In genomic region chr17:13029340-13029739, GRCh38 we compare ENCODE assay signal across 21 cellular contexts. TPM values are rescaled to one million over a fixed set of nuclear protein-coding genes. Genes with fewer than 3 reads are reported as not detected.
DNase-seq lines count a peak whose midpoint lies in the region; ATAC-seq, FAIRE-seq and TF ChIP-seq lines count a peak whose summit lies in the region.
"Had no signal": no experiment of that assay in that cellular context is flagged by ENCODE, and none has a peak within 500 bp of the region (broad histone marks: within the 10 kb centered on the region; RNA-seq: fewer than 3 reads in every experiment).

No MANE protein-coding gene starts in this region.

- H2BK5ac ChIP-seq in H1 (ENCODE audit: low read depth, low read length) (no peak overlapping the region), neuronal stem cell (ENCODE audit: low read length) (no peak overlapping the region)

- CTCF ChIA-PET in H1 (lab: Charles Lee; ENCODE audit: partially characterized antibody), result interaction anchor here (0.5 to 6.2 kb wide), 24 partner anchors 9 to 1529 kb away, joined by 3 to 52 read pairs (median 4); partner anchors contain the start of gene ELAC2

- H3K4me1 Mint-ChIP-seq in GM23338, result peaks cover under 1% of the 10 kb centered on the region; the same call in 2 of the 3 replicates

- FAIRE-seq in H1 (lab: Jason Lieb, UNC) (no peak), HTR-8/SVneo (lab: Jason Lieb, UNC) (no peak)
- FAIRE-seq: GM12891, GM18507 had no signal

- 75% methylated on average over 2 of the region's 2 CpGs; no CpG with 5 or more reads in 1 of the 2 experiments for WGBS in H1 (ENCODE audit: extremely low coverage in 1 of 2, insufficient coverage in 1 of 2, insufficient read length in 1 of 2, insufficient replicate concordance in 2 of 2, low coverage in 1 of 2, low lambda C conversion rate in 2 of 2, missing lambda C conversion rate in 1 of 2), 2 experiments
- no CpG with 5 or more reads among the region's 2 CpGs for whole genome bisulfite sequencing in neuronal stem cell (ENCODE audit: extremely low coverage in 2 of 2, insufficient read length in 2 of 2, insufficient replicate concordance in 1 of 2), 2 donors

- H3K9me3 ChIP-seq in H1 (ENCODE audit: insufficient read depth in 2 of 2, low read depth in 1 of 2, low read length in 1 of 2) (no peaks in the 10 kb centered on the region), neuronal stem cell (replicated peaks in 1 of 2; ENCODE audit: control insufficient read depth in 2 of 2, insufficient read depth in 1 of 2, low read depth in 1 of 2, low read length in 2 of 2) (no peaks in the 10 kb centered on the region)
- H3K9me3 ChIP-seq: BLaER1, Caco-2 had no signal

- H2AFZ ChIP-seq in GM23338, result peak overlapping the region; percentile 28; the same call in 1 of the 2 replicates
- H2AFZ ChIP-seq in H1 (ENCODE audit: low read length), result 0 out of 2 replicates have a peak overlapping the region, but pooled peaks have one; percentile 23
- H2AFZ ChIP-seq in neuronal stem cell (ENCODE audit: low read length), result peak overlapping the region; percentile 41

- ATAC-seq in GM23338, result no peak
- ATAC-seq: CD8-positive, alpha-beta T cell had no signal

- no peak overlapping the region for H4K5ac ChIP-seq in H1 (ENCODE audit: insufficient read length, low read depth, low read length)

- no peaks in the 10 kb centered on the region for H3K27me3 ChIP-seq in GM23338 (ENCODE audit: insufficient read depth)
- H3K27me3 ChIP-seq in H1 (replicated peaks in 1 of 4; ENCODE audit: control insufficient read depth in 3 of 4, extremely low read depth in 1 of 4, insufficient read depth in 3 of 4, low read length in 3 of 4), result no peaks in the 10 kb centered on the region
- no peaks in the 10 kb centered on the region for H3K27me3 ChIP-seq in neuronal stem cell (ENCODE audit: control insufficient read depth in 3 of 3, insufficient read depth in 3 of 3, low read depth in 1 of 3, low read length in 3 of 3)
- H3K27me3 ChIP-seq: BLaER1 had no signal

- no peaks in the 10 kb centered on the region for H3K79me2 ChIP-seq in GM23338 (replicated peaks; ENCODE audit: insufficient read depth)
- H3K79me2 ChIP-seq in H1 (ENCODE audit: control insufficient read depth in 1 of 2, insufficient read depth in 2 of 2, low read length in 2 of 2), result no peaks in the 10 kb centered on the region

- H2BK120ac ChIP-seq in H1 (replicated peaks; ENCODE audit: low read depth, low read length) (no peak overlapping the region), neuronal stem cell (ENCODE audit: low read depth, low read length) (no peak overlapping the region)

- H3K4me1 ChIP-seq in GM23338 (ENCODE audit: insufficient read depth) (no peaks in the 10 kb centered on the region), H1 (replicated peaks in 1 of 4; ENCODE audit: control insufficient read depth in 3 of 4, insufficient read depth in 4 of 4, low read length in 3 of 4) (peaks cover 0 to under 1% (median under 1%) of the 10 kb centered on the region in 4 experiments; a peak in 2 of 7 replicates), neuronal stem cell (ENCODE audit: control insufficient read depth in 2 of 2, insufficient read depth in 1 of 2, low read depth in 1 of 2, low read length in 2 of 2) (peaks cover 0 to 2% of the 10 kb centered on the region in 2 donors)
- H3K4me1 ChIP-seq: BLaER1, Caco-2 had no signal

- H3K9me3 Mint-ChIP-seq in GM23338, result no peaks in the 10 kb centered on the region
- H3K9me3 Mint-ChIP-seq: CD8-positive, alpha-beta T cell had no signal

- no peak for TF ChIP-seq RAD21 in H1 (IDR thresholded peaks at IDR 0.05 in 1 of 2, conservative IDR thresholded peaks at IDR 0.05 in 1 of 2; ENCODE audit: low read depth in 2 of 2, low read length in 2 of 2)

- POLR2A ChIA-PET in H1 (lab: Charles Lee; ENCODE audit: partially characterized antibody), result interaction anchor here (1.6 kb wide), 1 partner anchor 12 kb away, joined by 5 read pairs; the partner anchor contains the start of gene ELAC2

- H3K23me2 ChIP-seq in H1 (ENCODE audit: low read depth, low read length), result peaks cover 4% of the 10 kb centered on the region; the same call in 1 of the 2 replicates

- no peaks in the 10 kb centered on the region for H3K36me3 Mint-ChIP-seq in GM23338 (ENCODE audit: low read depth)
- H3K36me3 Mint-ChIP-seq: CD4-positive, CD25-positive, alpha-beta regulatory T cell; CD8-positive, alpha-beta T cell had no signal

- H2BK20ac ChIP-seq in H1 (ENCODE audit: low read length), result no peak overlapping the region

- H3K14ac ChIP-seq in H1 (ENCODE audit: insufficient read length), result no peak overlapping the region
- H3K14ac ChIP-seq in neuronal stem cell (ENCODE audit: low read length), result no peak overlapping the region

- H3K27ac ChIP-seq in GM23338 (ENCODE audit: low read depth), result no peak overlapping the region
- H3K27ac ChIP-seq in H1 (ENCODE audit: low read depth, low read length), result no peak overlapping the region
- H3K27ac ChIP-seq in neuronal stem cell (replicated peaks; ENCODE audit: low read length), result peak overlapping the region; percentile 52
- H3K27ac ChIP-seq: BLaER1, C4-2B had no signal

- H3K4me2 ChIP-seq in GM23338 (no peak overlapping the region), H1 (ENCODE audit: insufficient read depth in 1 of 2, low read depth in 2 of 2, low read length in 2 of 2) (no peak overlapping the region), neuronal stem cell (ENCODE audit: insufficient read depth, low read length, poor library complexity, severe bottlenecking) (no peak overlapping the region)
- H3K4me2 ChIP-seq: BLaER1 had no signal

- H3K4ac ChIP-seq in H1 (replicated peaks; ENCODE audit: insufficient read length, low read depth, low read length), result no peak overlapping the region
- no peak overlapping the region for H3K4ac ChIP-seq in neuronal stem cell (ENCODE audit: low read length)

- H3K4me3 Mint-ChIP-seq in GM23338, result no peak overlapping the region
- H3K4me3 Mint-ChIP-seq: B cell; CD8-positive, alpha-beta T cell had no signal

- no peak overlapping the region for H3K18ac ChIP-seq in H1 (ENCODE audit: extremely low read depth, low read length)
- H3K18ac ChIP-seq in neuronal stem cell (ENCODE audit: low read length), result no peak overlapping the region

- H2BK12ac ChIP-seq in H1 (ENCODE audit: low read depth, low read length) (no peak overlapping the region), neuronal stem cell (ENCODE audit: low read length) (no peak overlapping the region)

- H3K9ac ChIP-seq in H1 (replicated peaks in 1 of 4; ENCODE audit: extremely low read depth in 1 of 4, low read depth in 3 of 4, low read length in 3 of 4) (no peak overlapping the region), neuronal stem cell (ENCODE audit: low read depth, low read length, poor library complexity) (no peak overlapping the region)
- H3K9ac ChIP-seq: BLaER1 had no signal

- H3K79me1 ChIP-seq in H1 (ENCODE audit: low read depth, low read length) (no peaks in the 10 kb centered on the region), neuronal stem cell (ENCODE audit: low read depth, low read length) (no peaks in the 10 kb centered on the region)

- H4K20me1 ChIP-seq in GM23338 (replicated peaks; ENCODE audit: insufficient read depth), result no peaks in the 10 kb centered on the region
- no peaks in the 10 kb centered on the region for H4K20me1 ChIP-seq in H1 (replicated peaks in 1 of 2; ENCODE audit: control insufficient read depth in 1 of 2, insufficient read depth in 2 of 2, low read length in 2 of 2)
- H4K20me1 ChIP-seq: BLaER1 had no signal

- no peak overlapping the region for H3K56ac ChIP-seq in H1 (replicated peaks; ENCODE audit: insufficient read length, low read depth, low read length)

- H2BK15ac ChIP-seq in H1 (ENCODE audit: low read length) (no peak overlapping the region), neuronal stem cell (ENCODE audit: low read length) (no peak overlapping the region)

- no peaks in the 10 kb centered on the region for H3F3A ChIP-seq in GM23338 (replicated peaks; ENCODE audit: low read depth)

- peaks cover 7% of the 10 kb centered on the region for H3K27me3 Mint-ChIP-seq in GM23338 (ENCODE audit: insufficient read depth, low read depth, poor library complexity)

- peak; percentile 52 for DNase-seq in ELF-1 (ENCODE audit: low read depth, low spot score)
- no peak for DNase-seq in GM23338 (ENCODE audit: low spot score)
- no peak for DNase-seq in H1 (ENCODE audit: low read depth in 1 of 2, low spot score in 2 of 2)
- no peak for DNase-seq in neuronal stem cell (ENCODE audit: low spot score)
- DNase-seq in stimulated activated CD4-positive, alpha-beta T cell treated with anti-CD3 and anti-CD28 coated beads, Interleukin-12 subunit alpha, Interleukin-12 subunit beta, amount 100 ng/mL, for 4 hours, result no peak
- DNase-seq in HTR-8/SVneo (ENCODE audit: insufficient read length, low spot score), result no peak
- DNase-seq: Caco-2; CD4-positive, CD25-positive, alpha-beta regulatory T cell; CD8-positive, alpha-beta T cell; DMS153; DMS79; EL; GF-D8; GOT3; H7; HCEC 1CT had no signal

- TF ChIP-seq POLR2A in H1 (IDR thresholded peaks at IDR 0.05; ENCODE audit: control extremely low read depth in 1 of 2, low read depth in 2 of 2, low read length in 2 of 2), result no peak

- H3K9me2 ChIP-seq in GM23338 (ENCODE audit: insufficient read depth), result no peaks in the 10 kb centered on the region

- no peak overlapping the region for H2AK5ac ChIP-seq in H1 (ENCODE audit: low read depth, low read length)
- H2AK5ac ChIP-seq in neuronal stem cell (ENCODE audit: low read depth, low read length), result no peak overlapping the region

- H4K91ac ChIP-seq in H1 (replicated peaks; ENCODE audit: insufficient read length, low read length), result no peak overlapping the region
- no peak overlapping the region for H4K91ac ChIP-seq in neuronal stem cell (ENCODE audit: low read depth, low read length, poor library complexity)

- H3K36me3 ChIP-seq in GM23338 (ENCODE audit: insufficient read depth), result no peaks in the 10 kb centered on the region
- no peaks in the 10 kb centered on the region for H3K36me3 ChIP-seq in H1 (ENCODE audit: control insufficient read depth in 2 of 4, insufficient read depth in 4 of 4, low read length in 3 of 4)
- no peaks in the 10 kb centered on the region for H3K36me3 ChIP-seq in neuronal stem cell (replicated peaks in 1 of 2; ENCODE audit: control insufficient read depth in 2 of 2, insufficient read depth in 2 of 2, low read length in 2 of 2)
- H3K36me3 ChIP-seq: BLaER1 had no signal

- no peak for TF ChIP-seq CTCF in GM23338 (conservative IDR thresholded peaks at IDR 0.05; ENCODE audit: low read depth in 2 of 2)
- no peak for TF ChIP-seq CTCF in H1 (IDR thresholded peaks at IDR 0.05; ENCODE audit: control extremely low read depth in 1 of 3, insufficient read depth in 1 of 3, low read depth in 1 of 3, low read length in 3 of 3)

- no peak overlapping the region for H4K8ac ChIP-seq in H1 (ENCODE audit: extremely low read depth, insufficient read depth, low read length)
- no peak overlapping the region for H4K8ac ChIP-seq in neuronal stem cell (ENCODE audit: low read depth, low read length)

- H3K23ac ChIP-seq in H1 (ENCODE audit: insufficient read length) (no peak overlapping the region), neuronal stem cell (ENCODE audit: low read depth, low read length, poor library complexity) (no peak overlapping the region)

- no peak overlapping the region for H3K27ac Mint-ChIP-seq in GM23338
- H3K27ac Mint-ChIP-seq: B cell; CD4-positive, CD25-positive, alpha-beta regulatory T cell; CD8-positive, alpha-beta T cell had no signal

- no peak for TF ChIP-seq EP300 in H1 (IDR thresholded peaks at IDR 0.05; ENCODE audit: borderline replicate concordance in 1 of 2, low read depth in 2 of 2, low read length in 2 of 2)

- H3K4me3 ChIP-seq in GM23338, result no peak overlapping the region
- no peak overlapping the region for H3K4me3 ChIP-seq in H1 (ENCODE audit: extremely low read depth in 1 of 4, insufficient read depth in 2 of 4, low read depth in 3 of 4, low read length in 4 of 4)
- no peak overlapping the region for H3K4me3 ChIP-seq in neuronal stem cell (ENCODE audit: low read length in 2 of 2)
- H3K4me3 ChIP-seq: BLaER1 had no signal

RNA-seq across cellular contexts. Expression of gene ELAC2, which starts 11.5 kb away (rescaled TPM):
- total RNA-seq in GM23338 (2014; rRNA removed; shearing (Covaris generic)), result 158 and 203 TPM in 2 replicates
- polyA plus RNA-seq in GM23338 (2016; fragmentation: Nextera tagmentation; extraction: Ambion mirVana), result 49.1 and 49.9 TPM in 2 replicates
- 91.6 and 94.9 TPM in 2 replicates for total RNA-seq in H1 (2021; fragmentation: NEBNext Ultra II Directional; extraction: Animal tissue kit (Norgen Biotek cat#: 25700))
- polyA plus RNA-seq in H1 (2011; rRNA removed), result 126 and 127 TPM in 2 replicates
- 117 TPM for polyA plus RNA-seq in H1 (2011; cell fraction: cytosol; rRNA removed)
- 407 TPM for polyA plus RNA-seq in H1 (2011; cell fraction: nucleus; rRNA removed)
- 76.2 to 98.4 TPM (median 90.2 TPM) in 4 replicates for polyA plus RNA-seq in H1 (2012, experiment 1 of 2)
- polyA plus RNA-seq in H1 (2012, experiment 2 of 2), result 66.2 TPM
- 92.9 TPM for polyA plus RNA-seq in H1 (2013, experiment 1 of 2)
- 78.1 TPM for polyA plus RNA-seq in H1 (2013, experiment 2 of 2)
- polyA minus RNA-seq in H1 (2011; rRNA and poly(A)+ RNA removed), result 244 and 256 TPM in 2 replicates
- polyA minus RNA-seq in H1 (2011; cell fraction: cytosol; rRNA and poly(A)+ RNA removed), result 73.7 TPM
- polyA minus RNA-seq in H1 (2011; cell fraction: nucleus; rRNA and poly(A)+ RNA removed), result 135 TPM
- 38.7 TPM for polyA plus RNA-seq in neuronal stem cell (2013, experiment 1 of 2)
- 36.8 TPM for polyA plus RNA-seq in neuronal stem cell (2013, experiment 2 of 2)
